ENCODE assay signal across 8 cellular contexts in genomic region chr17:79789943-79790804, GRCh38. TPM values are rescaled to one million over a fixed set of nuclear protein-coding genes. Genes with fewer than 3 reads are reported as not detected.
A peak's percentile ranks its signal among the peaks of the same experiment; 100 is the strongest.
DNase-seq lines count a peak whose midpoint lies in the region; ATAC-seq and TF ChIP-seq lines count a peak whose summit lies in the region.

No MANE protein-coding gene starts in this region.

- no peak overlapping the region for H3K4me3 Mint-ChIP-seq in activated CD8-positive, alpha-beta memory T cell treated with anti-CD3 and anti-CD28 coated beads, Interleukin-2, amount 10 ng/mL, durations not matched to agents 7 days and 5 days
- H3K4me3 Mint-ChIP-seq in natural killer cell treated with Interleukin-12 subunit alpha and Interleukin-12 subunit beta and Interleukin-15 and Interleukin-18, amount 100 ng/mL, for 72 hours = no peak overlapping the region

- no peak overlapping the region for H3K4me2 ChIP-seq in OCI-LY1 (ENCODE audit: low read length)

- no peaks in the 10 kb centered on the region for H3F3A ChIP-seq in OCI-LY1 (ENCODE audit: insufficient read depth, low read length)

- ATAC-seq in activated CD8-positive, alpha-beta memory T cell treated with anti-CD3 and anti-CD28 coated beads, Interleukin-2, amount 10 ng/mL, durations not matched to agents 7 days and 5 days = peak; percentile 43
- peak; percentile 48 to 80 for ATAC-seq in natural killer cell treated with Interleukin-12 subunit alpha and Interleukin-12 subunit beta and Interleukin-15 and Interleukin-18, amount 100 ng/mL, for 72 hours

- no peaks in the 10 kb centered on the region for H3K36me3 Mint-ChIP-seq in activated CD8-positive, alpha-beta memory T cell treated with anti-CD3 and anti-CD28 coated beads, Interleukin-2, amount 10 ng/mL, durations not matched to agents 7 days and 5 days
- no peaks in the 10 kb centered on the region for H3K36me3 Mint-ChIP-seq in natural killer cell treated with Interleukin-12 subunit alpha and Interleukin-12 subunit beta and Interleukin-15 and Interleukin-18, amount 100 ng/mL, for 72 hours

- H3K4me1 Mint-ChIP-seq in activated CD8-positive, alpha-beta memory T cell treated with anti-CD3 and anti-CD28 coated beads, Interleukin-2, amount 10 ng/mL, durations not matched to agents 7 days and 5 days = peaks cover 4% of the 10 kb centered on the region
- peaks cover 0 to 3% of the 10 kb centered on the region in 2 donors for H3K4me1 Mint-ChIP-seq in natural killer cell treated with Interleukin-12 subunit alpha and Interleukin-12 subunit beta and Interleukin-15 and Interleukin-18, amount 100 ng/mL, for 72 hours (ENCODE audit: low read depth in 2 of 2)

- no peak overlapping the region for H3K27ac Mint-ChIP-seq in activated CD8-positive, alpha-beta memory T cell treated with anti-CD3 and anti-CD28 coated beads, Interleukin-2, amount 10 ng/mL, durations not matched to agents 7 days and 5 days
- no peak overlapping the region for H3K27ac Mint-ChIP-seq in natural killer cell treated with Interleukin-12 subunit alpha and Interleukin-12 subunit beta and Interleukin-15 and Interleukin-18, amount 100 ng/mL, for 72 hours

- H3K4me1 ChIP-seq in OCI-LY1 (ENCODE audit: insufficient read depth, low read length, severe bottlenecking) = peaks cover 4% of the 10 kb centered on the region

- H3K27ac ChIP-seq in OCI-LY1 (ENCODE audit: low read depth, low read length, poor library complexity, severe bottlenecking) = no peak overlapping the region

- H3K9me2 ChIP-seq in OCI-LY1 (ENCODE audit: low read depth, low read length) = no peaks in the 10 kb centered on the region

- peak; percentile 83 for TF ChIP-seq CTCF in OCI-LY1 (IDR thresholded peaks at IDR 0.05; ENCODE audit: low read length)

- no peak overlapping the region for H3K9ac ChIP-seq in OCI-LY1 (ENCODE audit: low read length)

- H3K27me3 Mint-ChIP-seq in activated CD8-positive, alpha-beta memory T cell treated with anti-CD3 and anti-CD28 coated beads, Interleukin-2, amount 10 ng/mL, durations not matched to agents 7 days and 5 days = peaks cover 58% of the 10 kb centered on the region
- peaks cover 35 to 37% of the 10 kb centered on the region in 2 donors for H3K27me3 Mint-ChIP-seq in natural killer cell treated with Interleukin-12 subunit alpha and Interleukin-12 subunit beta and Interleukin-15 and Interleukin-18, amount 100 ng/mL, for 72 hours

- H3K27me3 ChIP-seq in OCI-LY1 (ENCODE audit: insufficient read depth, low read length) = no peaks in the 10 kb centered on the region

- no peak for TF ChIP-seq POLR2A in erythroblast (IDR thresholded peaks at IDR 0.05; ENCODE audit: low read length)

- H3K36me3 ChIP-seq in OCI-LY1 (ENCODE audit: insufficient read depth, low read length) = peaks cover 16% of the 10 kb centered on the region

- H3K9me3 ChIP-seq in OCI-LY1 (ENCODE audit: low read length) = no peaks in the 10 kb centered on the region

- no peak overlapping the region for H2AFZ ChIP-seq in OCI-LY1 (ENCODE audit: low read length)

- no peak for DNase-seq in activated CD8-positive, alpha-beta memory T cell treated with anti-CD3 and anti-CD28 coated beads, Interleukin-2, amount 10 ng/mL, durations not matched to agents 7 days and 5 days
- DNase-seq in activated CD8-positive, alpha-beta memory T cell treated with anti-CD3 and anti-CD28 coated beads, Interleukin-2, amount 50 U/mL, for 48 hours = no peak
- DNase-seq in erythroblast (lab: John Stamatoyannopoulos, UW) = peak; percentile 43 to 69
- DNase-seq in natural killer cell treated with Interleukin-12 subunit alpha and Interleukin-12 subunit beta and Interleukin-15 and Interleukin-18, amount 100 ng/mL, for 72 hours (ENCODE audit: low spot score) = peak; percentile 61
- no peak for DNase-seq in globus pallidus (ENCODE audit: low spot score)
- no peak for DNase-seq in mesenteric fat pad (ENCODE audit: low spot score)
- DNase-seq in activated CD4-positive, alpha-beta T cell treated with anti-CD3 and anti-CD28 coated beads, Interleukin-2, amount 50 U/mL, for 4 hours = no peak

- H3K9me3 Mint-ChIP-seq in activated CD8-positive, alpha-beta memory T cell treated with anti-CD3 and anti-CD28 coated beads, Interleukin-2, amount 10 ng/mL, durations not matched to agents 7 days and 5 days (ENCODE audit: low read depth) = no peaks in the 10 kb centered on the region
- H3K9me3 Mint-ChIP-seq in natural killer cell treated with Interleukin-12 subunit alpha and Interleukin-12 subunit beta and Interleukin-15 and Interleukin-18, amount 100 ng/mL, for 72 hours = no peaks in the 10 kb centered on the region

- no peaks in the 10 kb centered on the region for H3K79me2 ChIP-seq in OCI-LY1 (ENCODE audit: insufficient read depth, low read length)

- CTCF ChIA-PET in activated CD8-positive, alpha-beta memory T cell treated with anti-CD3 and anti-CD28 coated beads, Interleukin-2, amount 10 ng/mL, durations not matched to agents 7 days and 5 days (lab: Charles Lee) = interaction anchor here (0.7 to 1.7 kb wide), 12 partner anchors 12 to 201 kb away, joined by 3 to 8 read pairs (median 4); partner anchors contain the start of gene CBX4

- no peak overlapping the region for H3K4me3 ChIP-seq in OCI-LY1 (ENCODE audit: low read depth, low read length, poor library complexity, severe bottlenecking)

- no peaks in the 10 kb centered on the region for H4K20me1 ChIP-seq in OCI-LY1 (ENCODE audit: insufficient read depth, low read length)

RNA-seq across cellular contexts. Expression of gene CBX8, which starts 6.7 kb away (rescaled TPM):
- total RNA-seq in activated CD8-positive, alpha-beta memory T cell treated with anti-CD3 and anti-CD28 coated beads, Interleukin-2, amount 10 ng/mL, durations not matched to agents 7 days and 5 days = 1 to 10 TPM; 6.8 to 8.6 TPM
- total RNA-seq in natural killer cell treated with Interleukin-12 subunit alpha and Interleukin-12 subunit beta and Interleukin-15 and Interleukin-18, amount 100 ng/mL, for 72 hours = 10 to 100 TPM in 1 of 2 donors, 1 to 10 TPM in 1; 9.8 to 46.4 TPM
- total RNA-seq in mesenteric fat pad = 7.5 TPM

RNA-seq across cellular contexts. Expression of gene CBX2, which starts 12.2 kb away (rescaled TPM):
- 1 to 10 TPM; 5.3 to 6.8 TPM for total RNA-seq in activated CD8-positive, alpha-beta memory T cell treated with anti-CD3 and anti-CD28 coated beads, Interleukin-2, amount 10 ng/mL, durations not matched to agents 7 days and 5 days
- 1 to 10 TPM in 1 of 2 donors, under 1 TPM in 1; 0.95 to 2.1 TPM for total RNA-seq in natural killer cell treated with Interleukin-12 subunit alpha and Interleukin-12 subunit beta and Interleukin-15 and Interleukin-18, amount 100 ng/mL, for 72 hours
- total RNA-seq in mesenteric fat pad = 2.9 TPM

RNA-seq across cellular contexts. Expression of gene CBX4, which starts 49.1 kb away (rescaled TPM):
- total RNA-seq in activated CD8-positive, alpha-beta memory T cell treated with anti-CD3 and anti-CD28 coated beads, Interleukin-2, amount 10 ng/mL, durations not matched to agents 7 days and 5 days = 10 to 100 TPM; 28.3 to 36.7 TPM
- total RNA-seq in natural killer cell treated with Interleukin-12 subunit alpha and Interleukin-12 subunit beta and Interleukin-15 and Interleukin-18, amount 100 ng/mL, for 72 hours = 10 to 100 TPM; 26.2 to 58.3 TPM
- 16.9 TPM for total RNA-seq in mesenteric fat pad

RNA-seq across cellular contexts. Expression of gene ENPP7, which starts 59.4 kb away (rescaled TPM):
- total RNA-seq in activated CD8-positive, alpha-beta memory T cell treated with anti-CD3 and anti-CD28 coated beads, Interleukin-2, amount 10 ng/mL, durations not matched to agents 7 days and 5 days = under 1 TPM; 0.23 TPM
- total RNA-seq in natural killer cell treated with Interleukin-12 subunit alpha and Interleukin-12 subunit beta and Interleukin-15 and Interleukin-18, amount 100 ng/mL, for 72 hours = under 1 TPM in 1 of 2 donors, not detected in 1; 0.14 TPM
- 0.26 TPM for total RNA-seq in mesenteric fat pad

Comparison
In these comparisons a context has a peak if more than half of its experiments do, and no peak if none do; other contexts are left out.
1. DNase-seq: peak in erythroblast (2 of 2) and natural killer cell treated with Interleukin-12 subunit alpha and Interleukin-12 subunit beta and Interleukin-15 and Interleukin-18, amount 100 ng/mL, for 72 hours (single experiment); none in activated CD8-positive, alpha-beta memory T cell treated with anti-CD3 and anti-CD28 coated beads, Interleukin-2, amount 10 ng/mL, durations not matched to agents 7 days and 5 days (single experiment), activated CD8-positive, alpha-beta memory T cell treated with anti-CD3 and anti-CD28 coated beads, Interleukin-2, amount 50 U/mL, for 48 hours (single experiment), globus pallidus (single experiment), mesenteric fat pad (single experiment) and activated CD4-positive, alpha-beta T cell treated with anti-CD3 and anti-CD28 coated beads, Interleukin-2, amount 50 U/mL, for 4 hours (0 of 2).